ENCODE assay signal across 1 cellular context in the genomic region with DNA sequence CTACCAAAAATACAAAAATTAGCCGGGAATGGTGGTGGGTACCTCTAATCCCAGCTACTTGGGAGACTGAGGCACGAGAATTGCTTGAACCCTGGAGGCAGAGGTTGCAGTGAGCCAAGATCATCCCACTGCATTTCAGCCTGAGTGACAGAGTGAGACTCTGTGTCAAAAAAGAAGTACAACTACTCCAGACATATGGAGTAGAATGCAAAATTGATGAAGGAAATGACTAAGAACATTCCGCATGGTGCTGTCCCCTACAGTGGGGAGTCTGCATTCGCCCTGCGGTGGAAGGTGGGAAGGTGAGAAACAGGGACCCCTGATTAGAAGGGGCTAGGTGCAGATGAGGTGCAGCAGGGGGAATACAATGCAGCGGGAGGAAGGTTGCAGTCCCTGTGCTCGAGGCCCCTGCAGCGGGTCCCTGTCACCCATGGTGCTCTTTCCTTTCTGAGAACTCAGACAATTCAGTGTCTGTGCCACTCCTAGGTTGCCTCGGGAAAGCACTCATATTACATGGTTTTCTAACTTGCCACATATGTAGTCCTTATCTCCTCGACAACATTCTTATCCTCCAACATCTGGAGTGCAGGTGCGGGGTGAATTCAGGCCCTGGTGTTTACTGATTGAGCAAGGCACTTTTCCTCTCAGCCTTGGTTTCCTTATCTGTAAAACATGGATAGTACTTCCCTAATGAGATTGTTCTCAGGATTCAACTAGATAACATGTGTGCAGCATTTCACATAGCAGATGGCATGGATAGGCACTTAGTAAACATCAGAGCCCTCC.
TF ChIP-seq lines count a peak whose summit lies in the region.

No MANE protein-coding gene starts in this region.

TF ChIP-seq in IMR-90, 13 proteins besides CTCF, POLR2A, EP300 and RAD21:
- TF ChIP-seq CEBPB (IDR thresholded peaks at IDR 0.05; ENCODE audit: low read depth, low read length) (0 out of 2 replicates have a peak, but pooled peaks have one; percentile 17), NFE2L2 (IDR thresholded peaks at IDR 0.05; ENCODE audit: low read depth, low read length) (no peak)
